ENCODE assay signal across 13 cellular contexts in genomic region chr22:50105529-50106100, GRCh38. TPM values are rescaled to one million over a fixed set of nuclear protein-coding genes. Genes with fewer than 3 reads are reported as not detected.
DNase-seq lines count a peak whose midpoint lies in the region; ATAC-seq, FAIRE-seq and TF ChIP-seq lines count a peak whose summit lies in the region.
"Had no signal": no experiment of that assay in that cellular context is flagged by ENCODE, and none has a peak within 500 bp of the region (broad histone marks: within the 10 kb centered on the region; RNA-seq: fewer than 3 reads in every experiment).

No MANE protein-coding gene starts in this region.

- peaks cover 23% of the 10 kb centered on the region for H3K27me3 Mint-ChIP-seq in CD4-positive, CD25-positive, alpha-beta regulatory T cell
- no peaks in the 10 kb centered on the region for H3K27me3 Mint-ChIP-seq in activated T-helper 2 cell treated with anti-CD3 and anti-CD28 coated beads, Interferon-gamma antibody, Interleukin-2, Interleukin-4, amounts not matched to agents 10 μg/mL and 5 μg/mL and 100 μg/mL, durations not matched to agents 14 hours and 24 hours and 36 hours (ENCODE audit: low read depth)

- peak in 2 of 3 donors; percentile 29 to 85 for DNase-seq in CD4-positive, CD25-positive, alpha-beta regulatory T cell
- no peak for DNase-seq in activated T-helper 2 cell treated with anti-CD3 and anti-CD28 coated beads, Interferon-gamma antibody, Interleukin-2, Interleukin-4, amounts not matched to agents 10 μg/mL and 5 μg/mL and 100 μg/mL, durations not matched to agents 14 hours and 24 hours and 36 hours (ENCODE audit: low spot score)
- no peak for DNase-seq in keratinocyte (ENCODE audit: low read depth, low spot score)
- DNase-seq in NCI-H774 (lab: John Stamatoyannopoulos, UW) = no peak
- DNase-seq: cerebellar nuclear complex, left ventricle myocardium inferior, small intestine had no signal

- no peaks in the 10 kb centered on the region for H3K27me3 ChIP-seq in CD4-positive, CD25-positive, alpha-beta regulatory T cell (ENCODE audit: control insufficient read depth, insufficient read depth, low read length)
- H3K27me3 ChIP-seq in keratinocyte (ENCODE audit: control insufficient read depth, extremely low read depth, insufficient read depth, low read length) = peaks cover 4% of the 10 kb centered on the region

- no peaks in the 10 kb centered on the region for H4K20me1 ChIP-seq in keratinocyte (ENCODE audit: control insufficient read depth, extremely low read depth, insufficient read depth, low read length)

- H3K36me3 Mint-ChIP-seq in CD4-positive, CD25-positive, alpha-beta regulatory T cell = no peaks in the 10 kb centered on the region
- no peaks in the 10 kb centered on the region for H3K36me3 Mint-ChIP-seq in activated T-helper 2 cell treated with anti-CD3 and anti-CD28 coated beads, Interferon-gamma antibody, Interleukin-2, Interleukin-4, amounts not matched to agents 10 μg/mL and 5 μg/mL and 100 μg/mL, durations not matched to agents 14 hours and 24 hours and 36 hours (ENCODE audit: low read depth)

- no peaks in the 10 kb centered on the region for H3K36me3 ChIP-seq in CD4-positive, CD25-positive, alpha-beta regulatory T cell (ENCODE audit: control insufficient read depth, insufficient read depth, low read length)
- H3K36me3 ChIP-seq in keratinocyte (ENCODE audit: control insufficient read depth in 2 of 2, extremely low read depth in 1 of 2, insufficient read depth in 2 of 2, low read length in 2 of 2) = no peaks in the 10 kb centered on the region
- H3K36me3 ChIP-seq: left ventricle myocardium inferior had no signal

- H3K27ac ChIP-seq in CD4-positive, CD25-positive, alpha-beta regulatory T cell (ENCODE audit: insufficient read depth, low read length, poor library complexity, severe bottlenecking) = no peak overlapping the region
- no peak overlapping the region for H3K27ac ChIP-seq in keratinocyte (ENCODE audit: control insufficient read depth, insufficient read depth, low read length)
- H3K27ac ChIP-seq: left ventricle myocardium inferior, VCaP had no signal

- H3K9me3 ChIP-seq in CD4-positive, CD25-positive, alpha-beta regulatory T cell (ENCODE audit: control insufficient read depth in 2 of 2, low read length in 2 of 2) = no peaks in the 10 kb centered on the region
- H3K9me3 ChIP-seq in keratinocyte (ENCODE audit: control insufficient read depth, low read depth, low read length) = peaks cover 2% of the 10 kb centered on the region
- H3K9me3 ChIP-seq: left ventricle myocardium inferior had no signal

- no peaks in the 10 kb centered on the region for H3K9me1 ChIP-seq in keratinocyte (ENCODE audit: control insufficient read depth, extremely low read depth, insufficient read depth, low read length)

- peak overlapping the region; percentile 68 for H2AFZ ChIP-seq in keratinocyte (ENCODE audit: control insufficient read depth, low read length)

- peak; percentile 21 for TF ChIP-seq POLR2A in GM19099 (IDR thresholded peaks at IDR 0.05; ENCODE audit: extremely low read depth, insufficient read length, low read depth)

- H3K4me2 ChIP-seq in keratinocyte (ENCODE audit: control insufficient read depth, extremely low read depth, insufficient read depth, low read depth, low read length) = peak overlapping the region; percentile 84

- peak overlapping the region; percentile 17 to 49 (median 48) for H3K27ac Mint-ChIP-seq in CD4-positive, CD25-positive, alpha-beta regulatory T cell
- peak overlapping the region; percentile 43 for H3K27ac Mint-ChIP-seq in activated T-helper 2 cell treated with anti-CD3 and anti-CD28 coated beads, Interferon-gamma antibody, Interleukin-2, Interleukin-4, amounts not matched to agents 10 μg/mL and 5 μg/mL and 100 μg/mL, durations not matched to agents 14 hours and 24 hours and 36 hours

- dilution Hi-C loops in keratinocyte (cut with MboI; ENCODE audit: extremely low pct_ligation_motif_present, low sequenced_read_pairs) = no loop called here

- no peak for TF ChIP-seq CTCF in keratinocyte (optimal IDR thresholded peaks at IDR 0.05 in 1 of 3, IDR thresholded peaks at IDR 0.05 in 1 of 3, conservative IDR thresholded peaks at IDR 0.05 in 1 of 3; ENCODE audit: extremely low read depth in 1 of 3, insufficient read depth in 2 of 3, low read length in 3 of 3)

- no peaks in the 10 kb centered on the region for H3K9me3 Mint-ChIP-seq in CD4-positive, CD25-positive, alpha-beta regulatory T cell
- no peaks in the 10 kb centered on the region for H3K9me3 Mint-ChIP-seq in activated T-helper 2 cell treated with anti-CD3 and anti-CD28 coated beads, Interferon-gamma antibody, Interleukin-2, Interleukin-4, amounts not matched to agents 10 μg/mL and 5 μg/mL and 100 μg/mL, durations not matched to agents 14 hours and 24 hours and 36 hours

- intact Hi-C loops in activated T-helper 2 cell treated with anti-CD3 and anti-CD28 coated beads, Interferon-gamma antibody, Interleukin-2, Interleukin-4, amounts not matched to agents 10 μg/mL and 5 μg/mL and 100 μg/mL, durations not matched to agents 14 hours and 24 hours and 36 hours (cut with micrococcal nuclease) = no loop called here

- H3K4me1 ChIP-seq in CD4-positive, CD25-positive, alpha-beta regulatory T cell (ENCODE audit: control insufficient read depth, insufficient read depth, low read length, poor library complexity, severe bottlenecking) = peaks cover 6% of the 10 kb centered on the region
- H3K4me1 ChIP-seq in keratinocyte (ENCODE audit: control insufficient read depth, extremely low read depth, insufficient read depth, low read length) = peaks cover 15% of the 10 kb centered on the region
- H3K4me1 ChIP-seq: left ventricle myocardium inferior had no signal

- no peak overlapping the region for H3K9ac ChIP-seq in keratinocyte (ENCODE audit: control insufficient read depth, extremely low read depth, insufficient read depth, low read length)

- H3K4me1 Mint-ChIP-seq in CD4-positive, CD25-positive, alpha-beta regulatory T cell = peaks cover 0 to 10% (median 8%) of the 10 kb centered on the region in 4 donors
- peaks cover 6% of the 10 kb centered on the region for H3K4me1 Mint-ChIP-seq in activated T-helper 2 cell treated with anti-CD3 and anti-CD28 coated beads, Interferon-gamma antibody, Interleukin-2, Interleukin-4, amounts not matched to agents 10 μg/mL and 5 μg/mL and 100 μg/mL, durations not matched to agents 14 hours and 24 hours and 36 hours (ENCODE audit: low read depth)

- peak overlapping the region; percentile 67 for H3K4me3 ChIP-seq in CD4-positive, CD25-positive, alpha-beta regulatory T cell (ENCODE audit: low read depth, low read length)
- H3K4me3 ChIP-seq in keratinocyte (ENCODE audit: control insufficient read depth in 2 of 3, extremely low read depth in 1 of 3, insufficient read depth in 2 of 3, low read depth in 1 of 3, low read length in 3 of 3) = peak overlapping the region in 1 of 3 experiments; percentile 46
- H3K4me3 ChIP-seq: left ventricle myocardium inferior had no signal

- no peaks in the 10 kb centered on the region for H3K79me2 ChIP-seq in keratinocyte (ENCODE audit: control insufficient read depth, insufficient read depth, low read length)

- peak overlapping the region in 3 of 4 donors; percentile 48 to 74 (median 69) for H3K4me3 Mint-ChIP-seq in CD4-positive, CD25-positive, alpha-beta regulatory T cell
- peak overlapping the region; percentile 40 for H3K4me3 Mint-ChIP-seq in activated T-helper 2 cell treated with anti-CD3 and anti-CD28 coated beads, Interferon-gamma antibody, Interleukin-2, Interleukin-4, amounts not matched to agents 10 μg/mL and 5 μg/mL and 100 μg/mL, durations not matched to agents 14 hours and 24 hours and 36 hours (ENCODE audit: low read depth)

- ATAC-seq in CD4-positive, CD25-positive, alpha-beta regulatory T cell (ENCODE audit: low read depth in 2 of 2) = peak; percentile 74 to 79
- no peak for ATAC-seq in HG02763 (IDR thresholded peaks at IDR 0.05; ENCODE audit: unreplicated experiment)
- no peak for ATAC-seq in GM19455 (IDR thresholded peaks at IDR 0.05; ENCODE audit: unreplicated experiment)
- ATAC-seq in HG02884 (IDR thresholded peaks at IDR 0.05; ENCODE audit: unreplicated experiment) = no peak

- FAIRE-seq in keratinocyte (lab: Jason Lieb, UNC) = peak; percentile 98
- FAIRE-seq: small intestine had no signal

RNA-seq across cellular contexts. Expression of gene MOV10L1, which starts 15.8 kb away (rescaled TPM):
- total RNA-seq in CD4-positive, CD25-positive, alpha-beta regulatory T cell = not detected
- polyA plus RNA-seq in CD4-positive, CD25-positive, alpha-beta regulatory T cell = not detected
- 0.07 TPM in 1 of 2 replicates, not detected in the other for total RNA-seq in activated T-helper 2 cell treated with anti-CD3 and anti-CD28 coated beads, Interferon-gamma antibody, Interleukin-2, Interleukin-4, amounts not matched to agents 10 μg/mL and 5 μg/mL and 100 μg/mL, durations not matched to agents 14 hours and 24 hours and 36 hours
- polyA plus RNA-seq in keratinocyte = not detected in 3 replicates
- polyA plus RNA-seq in keratinocyte (2011; ENCODE audit: low read depth) = not detected
- not detected in 2 replicates for polyA plus RNA-seq in keratinocyte (2011; cell fraction: cytosol; rRNA removed)
- not detected in 2 replicates for polyA plus RNA-seq in keratinocyte (2011; cell fraction: nucleus; rRNA removed)
- not detected in 2 replicates for polyA plus RNA-seq in keratinocyte (2012; ENCODE audit: low replicate concordance)
- polyA minus RNA-seq in keratinocyte = 0.06 to 0.95 TPM (median 0.10 TPM) in 3 replicates
- not detected for polyA minus RNA-seq in keratinocyte (2011; cell fraction: cytosol; rRNA and poly(A)+ RNA removed)
- polyA minus RNA-seq in keratinocyte (2011; cell fraction: nucleus; rRNA and poly(A)+ RNA removed) = not detected in 2 replicates

RNA-seq across cellular contexts. Expression of gene MLC1, which starts 20.4 kb away (rescaled TPM):
- total RNA-seq in CD4-positive, CD25-positive, alpha-beta regulatory T cell = 1.1 TPM
- polyA plus RNA-seq in CD4-positive, CD25-positive, alpha-beta regulatory T cell = under 1 TPM in 3 of 4 donors, not detected in 1; 0.20 to 0.87 (median 0.28) TPM
- total RNA-seq in activated T-helper 2 cell treated with anti-CD3 and anti-CD28 coated beads, Interferon-gamma antibody, Interleukin-2, Interleukin-4, amounts not matched to agents 10 μg/mL and 5 μg/mL and 100 μg/mL, durations not matched to agents 14 hours and 24 hours and 36 hours = 0.39 TPM in 1 of 2 replicates, not detected in the other
- not detected in 3 replicates for polyA plus RNA-seq in keratinocyte
- not detected for polyA plus RNA-seq in keratinocyte (2011; ENCODE audit: low read depth)
- not detected in 2 replicates for polyA plus RNA-seq in keratinocyte (2011; cell fraction: cytosol; rRNA removed)
- not detected in 2 replicates for polyA plus RNA-seq in keratinocyte (2011; cell fraction: nucleus; rRNA removed)
- polyA plus RNA-seq in keratinocyte (2012; ENCODE audit: low replicate concordance) = not detected in 2 replicates
- 0.10 TPM in 1 of 3 replicates, not detected in the others for polyA minus RNA-seq in keratinocyte
- polyA minus RNA-seq in keratinocyte (2011; cell fraction: cytosol; rRNA and poly(A)+ RNA removed) = not detected
- not detected in 2 replicates for polyA minus RNA-seq in keratinocyte (2011; cell fraction: nucleus; rRNA and poly(A)+ RNA removed)

RNA-seq across cellular contexts. Expression of gene TTLL8, which starts 47.5 kb away (rescaled TPM):
- not detected for total RNA-seq in CD4-positive, CD25-positive, alpha-beta regulatory T cell
- not detected for polyA plus RNA-seq in CD4-positive, CD25-positive, alpha-beta regulatory T cell
- total RNA-seq in activated T-helper 2 cell treated with anti-CD3 and anti-CD28 coated beads, Interferon-gamma antibody, Interleukin-2, Interleukin-4, amounts not matched to agents 10 μg/mL and 5 μg/mL and 100 μg/mL, durations not matched to agents 14 hours and 24 hours and 36 hours = not detected in 2 replicates
- not detected in 3 replicates for polyA plus RNA-seq in keratinocyte
- polyA plus RNA-seq in keratinocyte (2011; ENCODE audit: low read depth) = not detected
- polyA plus RNA-seq in keratinocyte (2011; cell fraction: cytosol; rRNA removed) = not detected in 2 replicates
- polyA plus RNA-seq in keratinocyte (2011; cell fraction: nucleus; rRNA removed) = not detected in 2 replicates
- not detected in 2 replicates for polyA plus RNA-seq in keratinocyte (2012; ENCODE audit: low replicate concordance)
- polyA minus RNA-seq in keratinocyte = not detected in 3 replicates
- polyA minus RNA-seq in keratinocyte (2011; cell fraction: cytosol; rRNA and poly(A)+ RNA removed) = not detected
- not detected in 2 replicates for polyA minus RNA-seq in keratinocyte (2011; cell fraction: nucleus; rRNA and poly(A)+ RNA removed)
- total RNA-seq: left ventricle myocardium inferior, subcutaneous adipose tissue had no signal
- polyA plus RNA-seq: small intestine had no signal

Comparison
In these comparisons a context has a peak if more than half of its experiments do, and no peak if none do; other contexts are left out.
1. ATAC-seq: peak in CD4-positive, CD25-positive, alpha-beta regulatory T cell (2 of 2); none in HG02763 (single experiment), GM19455 (single experiment) and HG02884 (single experiment).
2. DNase-seq: peak in CD4-positive, CD25-positive, alpha-beta regulatory T cell (2 of 3); none in activated T-helper 2 cell treated with anti-CD3 and anti-CD28 coated beads, Interferon-gamma antibody, Interleukin-2, Interleukin-4, amounts not matched to agents 10 μg/mL and 5 μg/mL and 100 μg/mL, durations not matched to agents 14 hours and 24 hours and 36 hours (single experiment), keratinocyte (single experiment) and NCI-H774 (single experiment).